8 cellular contexts compared by ENCODE assay signal in genomic region chr20:49188101-49188784, GRCh38. TPM values are rescaled to one million over a fixed set of nuclear protein-coding genes. Genes with fewer than 3 reads are reported as not detected.
DNase-seq lines count a peak whose midpoint lies in the region; ATAC-seq, FAIRE-seq and TF ChIP-seq lines count a peak whose summit lies in the region.

Gene STAU1, minus strand, starts transcription at chr20:49188334. Its CDS starts 22,133 bp downstream, at chr20:49166201.

- TF ChIP-seq CTCF in H1 (IDR thresholded peaks at IDR 0.05; ENCODE audit: control extremely low read depth in 1 of 3, insufficient read depth in 1 of 3, low read depth in 1 of 3, low read length in 3 of 3), result no peak

- peak within 1 kb of the TSS; percentile 62 for H3K18ac ChIP-seq in H1 (ENCODE audit: extremely low read depth, low read length)
- peak within 1 kb of the TSS; percentile 88 to 96 for H3K18ac ChIP-seq in mesenchymal stem cell (ENCODE audit: low read depth in 1 of 2, low read length in 2 of 2)

- no peak within 1 kb of the TSS for H2BK20ac ChIP-seq in H1 (ENCODE audit: low read length)

- H2BK120ac ChIP-seq in H1 (replicated peaks; ENCODE audit: low read depth, low read length) (no peak within 1 kb of the TSS), mesenchymal stem cell (ENCODE audit: low read depth, low read length) (peak within 1 kb of the TSS; percentile 97)

- H3K4me3 Mint-ChIP-seq in activated CD8-positive, alpha-beta memory T cell treated with anti-CD3 and anti-CD28 coated beads, Interleukin-2, amount 10 ng/mL, durations not matched to agents 7 days and 5 days, result peak within 1 kb of the TSS; percentile 91

- H2BK12ac ChIP-seq in H1 (ENCODE audit: low read depth, low read length) (0 out of 2 replicates have a peak within 1 kb of the TSS, but pooled peaks have one; percentile 84), mesenchymal stem cell (ENCODE audit: low read length in 2 of 2) (peak within 1 kb of the TSS in 1 of 2 experiments; percentile 31)

- peak in 1 of 2 experiments; percentile 68; a peak in 2 of 3 replicates for TF ChIP-seq POLR2A in H1 (IDR thresholded peaks at IDR 0.05; ENCODE audit: control extremely low read depth in 1 of 2, low read depth in 2 of 2, low read length in 2 of 2)

- no peaks in the 10 kb centered on the region for H3K9me3 Mint-ChIP-seq in activated CD8-positive, alpha-beta memory T cell treated with anti-CD3 and anti-CD28 coated beads, Interleukin-2, amount 10 ng/mL, durations not matched to agents 7 days and 5 days (ENCODE audit: low read depth)

- H3K27ac ChIP-seq in HUES48 (ENCODE audit: low read depth, low read length) (peak within 1 kb of the TSS; percentile 88), H1 (ENCODE audit: low read depth, low read length) (peak within 1 kb of the TSS; percentile 79), mesenchymal stem cell (ENCODE audit: low read length, poor library complexity, severe bottlenecking) (peak within 1 kb of the TSS; percentile 82)

- H4K91ac ChIP-seq in H1 (replicated peaks; ENCODE audit: insufficient read length, low read length) (no peak within 1 kb of the TSS), mesenchymal stem cell (ENCODE audit: low read length) (peak within 1 kb of the TSS; percentile 75)

- 1% methylated on average over 21 of the region's 61 CpGs; no CpG with 5 or more reads in 1 of the 2 experiments for WGBS in H1 (ENCODE audit: extremely low coverage in 1 of 2, insufficient coverage in 1 of 2, insufficient read length in 1 of 2, insufficient replicate concordance in 2 of 2, low coverage in 1 of 2, low lambda C conversion rate in 2 of 2, missing lambda C conversion rate in 1 of 2), 2 experiments
- WGBS in mesenchymal stem cell, result 2% methylated on average over 10 of the region's 61 CpGs

- H3K4ac ChIP-seq in H1 (replicated peaks; ENCODE audit: insufficient read length, low read depth, low read length) (no peak within 1 kb of the TSS), mesenchymal stem cell (ENCODE audit: low read depth in 1 of 2, low read length in 2 of 2) (peak within 1 kb of the TSS in 1 of 2 experiments; percentile 97)

- peaks cover 5% of the 10 kb centered on the region for H3K27me3 Mint-ChIP-seq in activated CD8-positive, alpha-beta memory T cell treated with anti-CD3 and anti-CD28 coated beads, Interleukin-2, amount 10 ng/mL, durations not matched to agents 7 days and 5 days

- no peak within 1 kb of the TSS; the same call in 1 of the 2 replicates for H2BK5ac ChIP-seq in H1 (ENCODE audit: low read depth, low read length)
- peak within 1 kb of the TSS; percentile 97 for H2BK5ac ChIP-seq in mesenchymal stem cell (ENCODE audit: low read depth, low read length, poor library complexity, severe bottlenecking)

- H3K79me2 ChIP-seq in H1 (ENCODE audit: control insufficient read depth in 1 of 2, insufficient read depth in 2 of 2, low read length in 2 of 2), result peaks cover 27 to 43% of the 10 kb centered on the region in 2 experiments

- H3K23ac ChIP-seq in H1 (ENCODE audit: insufficient read length) (no peak within 1 kb of the TSS), mesenchymal stem cell (ENCODE audit: low read length in 2 of 2) (peak within 1 kb of the TSS in 1 of 2 experiments; percentile 83)

- H2AK5ac ChIP-seq in H1 (ENCODE audit: low read depth, low read length) (no peak within 1 kb of the TSS), mesenchymal stem cell (ENCODE audit: low read length, severe bottlenecking) (no peak within 1 kb of the TSS)

- no peak within 1 kb of the TSS for H3K56ac ChIP-seq in H1 (replicated peaks; ENCODE audit: insufficient read length, low read depth, low read length)

- H4K8ac ChIP-seq in H1 (ENCODE audit: extremely low read depth, insufficient read depth, low read length) (0 out of 2 replicates have a peak within 1 kb of the TSS, but pooled peaks have one; percentile 80), mesenchymal stem cell (ENCODE audit: low read length) (peak within 1 kb of the TSS; percentile 96)

- H3K9me3 ChIP-seq in HUES48 (ENCODE audit: control insufficient read depth, insufficient read depth, low read length) (no peaks in the 10 kb centered on the region), NT2/D1 (ENCODE audit: insufficient read depth, low read length) (no peaks in the 10 kb centered on the region), H1 (ENCODE audit: insufficient read depth in 2 of 2, low read depth in 1 of 2, low read length in 1 of 2) (no peaks in the 10 kb centered on the region), mesenchymal stem cell (ENCODE audit: control insufficient read depth, low read length) (no peaks in the 10 kb centered on the region)

- H3K9ac ChIP-seq in HUES48 (ENCODE audit: low read depth, low read length), result peak within 1 kb of the TSS; percentile 75
- H3K9ac ChIP-seq in NT2/D1 (ENCODE audit: insufficient read length, low read depth), result peak within 1 kb of the TSS; percentile 87
- H3K9ac ChIP-seq in H1 (replicated peaks in 1 of 4; ENCODE audit: extremely low read depth in 1 of 4, low read depth in 3 of 4, low read length in 3 of 4), result peak within 1 kb of the TSS; percentile 58 to 87 (median 75)
- H3K9ac ChIP-seq in mesenchymal stem cell (ENCODE audit: low read length), result peak within 1 kb of the TSS; percentile 92

- H3K36me3 ChIP-seq in HUES48 (ENCODE audit: control insufficient read depth, insufficient read depth, low read length) (peaks cover 7% of the 10 kb centered on the region), NT2/D1 (ENCODE audit: insufficient read depth, insufficient read length, low read length) (peaks cover 10% of the 10 kb centered on the region), H1 (ENCODE audit: control insufficient read depth in 2 of 4, insufficient read depth in 4 of 4, low read length in 3 of 4) (no peaks in the 10 kb centered on the region; a peak in 1 of 8 replicates), mesenchymal stem cell (ENCODE audit: control insufficient read depth in 1 of 2, insufficient read depth in 2 of 2, low read depth in 1 of 2, low read length in 2 of 2) (peaks cover 0 to 5% of the 10 kb centered on the region in 2 experiments)

- 0 out of 2 replicates have a peak within 1 kb of the TSS, but pooled peaks have one; percentile 29 for H2BK15ac ChIP-seq in H1 (ENCODE audit: low read length)
- peak within 1 kb of the TSS; percentile 52 for H2BK15ac ChIP-seq in mesenchymal stem cell (ENCODE audit: low read depth, poor library complexity, severe bottlenecking)

- peak within 1 kb of the TSS; percentile 96 for H3K4me3 ChIP-seq in HUES48 (ENCODE audit: low read depth, low read length)
- peak within 1 kb of the TSS; percentile 79 for H3K4me3 ChIP-seq in NT2/D1 (ENCODE audit: insufficient read length, low read depth)
- H3K4me3 ChIP-seq in H1 (ENCODE audit: extremely low read depth in 1 of 4, insufficient read depth in 2 of 4, low read depth in 3 of 4, low read length in 4 of 4), result peak within 1 kb of the TSS; percentile 77 to 86 (median 80)
- H3K4me3 ChIP-seq in mesenchymal stem cell (ENCODE audit: insufficient read depth in 1 of 2, low read depth in 1 of 2, low read length in 2 of 2), result peak within 1 kb of the TSS; percentile 91 to 94

- H3K27ac Mint-ChIP-seq in activated CD8-positive, alpha-beta memory T cell treated with anti-CD3 and anti-CD28 coated beads, Interleukin-2, amount 10 ng/mL, durations not matched to agents 7 days and 5 days, result peak within 1 kb of the TSS; percentile 89

- peaks cover 8% of the 10 kb centered on the region for H3K23me2 ChIP-seq in H1 (ENCODE audit: low read depth, low read length)

- ATAC-seq in GM21381 (IDR thresholded peaks at IDR 0.05; ENCODE audit: unreplicated experiment), result peak; percentile 87
- ATAC-seq in activated CD8-positive, alpha-beta memory T cell treated with anti-CD3 and anti-CD28 coated beads, Interleukin-2, amount 10 ng/mL, durations not matched to agents 7 days and 5 days, result peak; percentile 94

- TF ChIP-seq RAD21 in H1 (IDR thresholded peaks at IDR 0.05 in 1 of 2, conservative IDR thresholded peaks at IDR 0.05 in 1 of 2; ENCODE audit: low read depth in 2 of 2, low read length in 2 of 2), result no peak

- POLR2A ChIA-PET in H1 (lab: Charles Lee; ENCODE audit: partially characterized antibody), result interaction anchor here (0.6 to 1.9 kb wide), 14 partner anchors 10 to 179 kb away, joined by 3 to 8 read pairs (median 3); no protein-coding TSS in a partner anchor

- H3K79me1 ChIP-seq in H1 (ENCODE audit: low read depth, low read length), result peaks cover 4% of the 10 kb centered on the region
- no peaks in the 10 kb centered on the region for H3K79me1 ChIP-seq in mesenchymal stem cell (replicated peaks; ENCODE audit: low read length, poor library complexity, severe bottlenecking)

- peak within 1 kb of the TSS; percentile 83 for H4K5ac ChIP-seq in H1 (ENCODE audit: insufficient read length, low read depth, low read length)

- H3K4me2 ChIP-seq in H1 (ENCODE audit: insufficient read depth in 1 of 2, low read depth in 2 of 2, low read length in 2 of 2), result peak within 1 kb of the TSS; percentile 97 to 99
- H3K4me2 ChIP-seq in mesenchymal stem cell (ENCODE audit: low read length, poor library complexity, severe bottlenecking), result peak within 1 kb of the TSS; percentile 95

- H3K36me3 Mint-ChIP-seq in activated CD8-positive, alpha-beta memory T cell treated with anti-CD3 and anti-CD28 coated beads, Interleukin-2, amount 10 ng/mL, durations not matched to agents 7 days and 5 days, result peaks cover 22% of the 10 kb centered on the region

- no peaks in the 10 kb centered on the region for H3K27me3 ChIP-seq in HUES48 (ENCODE audit: control insufficient read depth, insufficient read depth, low read length)
- H3K27me3 ChIP-seq in NT2/D1 (ENCODE audit: insufficient read depth, insufficient read length), result no peaks in the 10 kb centered on the region
- H3K27me3 ChIP-seq in H1 (replicated peaks in 1 of 4; ENCODE audit: control insufficient read depth in 3 of 4, extremely low read depth in 1 of 4, insufficient read depth in 3 of 4, low read length in 3 of 4), result no peaks in the 10 kb centered on the region
- H3K27me3 ChIP-seq in mesenchymal stem cell (ENCODE audit: control insufficient read depth in 1 of 2, insufficient read depth in 1 of 2, low read length in 2 of 2), result no peaks in the 10 kb centered on the region

- H4K20me1 ChIP-seq in H1 (replicated peaks in 1 of 2; ENCODE audit: control insufficient read depth in 1 of 2, insufficient read depth in 2 of 2, low read length in 2 of 2), result peaks cover 7 to 11% of the 10 kb centered on the region in 2 experiments

- H3K4me1 ChIP-seq in HUES48 (ENCODE audit: control insufficient read depth, insufficient read depth, low read length) (peaks cover 9% of the 10 kb centered on the region; the same call in 1 of the 2 replicates), NT2/D1 (ENCODE audit: insufficient read depth, insufficient read length) (no peaks in the 10 kb centered on the region), H1 (replicated peaks in 1 of 4; ENCODE audit: control insufficient read depth in 3 of 4, insufficient read depth in 4 of 4, low read length in 3 of 4) (peaks cover 0 to 4% (median 0%) of the 10 kb centered on the region in 4 experiments; a peak in 3 of 7 replicates), mesenchymal stem cell (ENCODE audit: control insufficient read depth, insufficient read depth, low read depth, low read length) (peaks cover 7% of the 10 kb centered on the region)

- TF ChIP-seq EP300 in H1 (IDR thresholded peaks at IDR 0.05; ENCODE audit: borderline replicate concordance in 1 of 2, low read depth in 2 of 2, low read length in 2 of 2), result no peak

- FAIRE-seq in H1 (lab: Jason Lieb, UNC), result no peak

- H2AFZ ChIP-seq in H1 (ENCODE audit: low read length), result peak within 1 kb of the TSS; percentile 68; the same call in 1 of the 2 replicates
- peak within 1 kb of the TSS; percentile 91 for H2AFZ ChIP-seq in mesenchymal stem cell (ENCODE audit: low read depth, low read length)

- H3K14ac ChIP-seq in H1 (ENCODE audit: insufficient read length), result no peak within 1 kb of the TSS
- peak within 1 kb of the TSS; percentile 57 to 86 for H3K14ac ChIP-seq in mesenchymal stem cell (ENCODE audit: low read length in 2 of 2)

- CTCF ChIA-PET in activated CD8-positive, alpha-beta memory T cell treated with anti-CD3 and anti-CD28 coated beads, Interleukin-2, amount 10 ng/mL, durations not matched to agents 7 days and 5 days (lab: Charles Lee), result interaction anchor here (0.9 to 5.2 kb wide), 7 partner anchors 22 to 925 kb away, joined by 3 to 42 read pairs (median 4); partner anchors contain the start of gene DDX27
- CTCF ChIA-PET in H1 (lab: Charles Lee; ENCODE audit: partially characterized antibody), result interaction anchor here (1.0 to 1.7 kb wide), 3 partner anchors 15 to 29 kb away, joined by 3 to 9 read pairs (median 5); no protein-coding TSS in a partner anchor

- DNase-seq in COR-L47 (lab: John Stamatoyannopoulos, UW) (peak; percentile 96), NT2/D1 (ENCODE audit: low read depth, low spot score) (peak; percentile 97), H1 (ENCODE audit: low read depth in 1 of 2, low spot score in 2 of 2) (peak; percentile 91 to 93), mesenchymal stem cell (peak; percentile 94)
- DNase-seq in activated CD8-positive, alpha-beta memory T cell treated with anti-CD3 and anti-CD28 coated beads, Interleukin-2, amount 10 ng/mL, durations not matched to agents 7 days and 5 days, result peak; percentile 97
- peak; percentile 85 for DNase-seq in stimulated activated CD8-positive, alpha-beta memory T cell treated with anti-CD3 and anti-CD28 coated beads, Interleukin-12 subunit alpha, Interleukin-12 subunit beta, amount 100 ng/mL, for 24 hours (ENCODE audit: extremely low read depth)

- H3K4me1 Mint-ChIP-seq in activated CD8-positive, alpha-beta memory T cell treated with anti-CD3 and anti-CD28 coated beads, Interleukin-2, amount 10 ng/mL, durations not matched to agents 7 days and 5 days, result peaks cover 35% of the 10 kb centered on the region

RNA-seq across cellular contexts. Expression of gene STAU1, which starts in this region (rescaled TPM):
- total RNA-seq in activated CD8-positive, alpha-beta memory T cell treated with anti-CD3 and anti-CD28 coated beads, Interleukin-2, amount 10 ng/mL, durations not matched to agents 7 days and 5 days, result 10 to 100 TPM; 56.2 to 66.8 TPM
- 107 and 111 TPM in 2 replicates for total RNA-seq in H1 (2021; fragmentation: NEBNext Ultra II Directional; extraction: Animal tissue kit (Norgen Biotek cat#: 25700))
- 37.5 and 41.4 TPM in 2 replicates for polyA plus RNA-seq in H1 (2011; rRNA removed)
- 44.3 TPM for polyA plus RNA-seq in H1 (2011; cell fraction: cytosol; rRNA removed)
- 33.0 TPM for polyA plus RNA-seq in H1 (2011; cell fraction: nucleus; rRNA removed)
- 59.7 to 74.0 TPM (median 69.1 TPM) in 4 replicates for polyA plus RNA-seq in H1 (2012, experiment 1 of 2)
- 43.0 TPM for polyA plus RNA-seq in H1 (2012, experiment 2 of 2)
- polyA plus RNA-seq in H1 (2013, experiment 1 of 2), result 71.6 TPM
- 73.4 TPM for polyA plus RNA-seq in H1 (2013, experiment 2 of 2)
- polyA minus RNA-seq in H1 (2011; rRNA and poly(A)+ RNA removed), result 42.8 and 44.9 TPM in 2 replicates
- 44.7 TPM for polyA minus RNA-seq in H1 (2011; cell fraction: cytosol; rRNA and poly(A)+ RNA removed)
- 35.6 TPM for polyA minus RNA-seq in H1 (2011; cell fraction: nucleus; rRNA and poly(A)+ RNA removed)
- polyA plus RNA-seq in mesenchymal stem cell (2013, experiment 1 of 2), result 80.8 TPM
- polyA plus RNA-seq in mesenchymal stem cell (2013, experiment 2 of 2), result 80.1 TPM

Comparison
In these comparisons a context has a peak if more than half of its experiments do, and no peak if none do; other contexts are left out.
1. Peak in every context shown above with its lines: DNase-seq, ATAC-seq, H3K4me3 ChIP-seq and H3K27ac ChIP-seq.